ENCODE assay signal across 20 cellular contexts in the genomic region with DNA sequence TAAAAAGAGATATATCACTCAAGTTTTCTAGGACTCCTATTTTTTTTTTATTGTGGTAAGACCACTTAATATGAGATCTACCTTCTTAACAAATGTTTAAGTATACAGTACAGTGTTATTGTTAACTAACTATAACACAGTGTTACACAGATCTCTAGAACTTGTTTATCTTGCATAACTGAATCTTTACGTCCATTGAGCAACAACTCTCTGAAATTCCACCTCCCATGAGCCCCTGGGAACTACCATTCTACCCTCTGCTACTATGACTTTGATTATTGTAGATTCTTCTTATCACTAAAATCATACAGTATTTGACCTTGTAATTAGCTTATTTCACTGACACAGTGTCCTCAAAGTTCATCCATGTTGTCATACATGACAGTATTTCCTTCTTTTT.
"Had no signal": no experiment of that assay in that cellular context is flagged by ENCODE, and none has a peak within 500 bp of the region (broad histone marks: within the 10 kb centered on the region; RNA-seq: fewer than 3 reads in every experiment).

No MANE protein-coding gene starts in this region.

- H3K36me3 ChIP-seq: brain microvascular endothelial cell, gastroesophageal sphincter, heart left ventricle, left lung had no signal

- H3K4me3 ChIP-seq: gastroesophageal sphincter, heart left ventricle, left lung had no signal

- H3K9me3 Mint-ChIP-seq: activated CD4-positive, alpha-beta memory T cell treated with anti-CD3 and anti-CD28 coated beads, Interleukin-2, amount 10 ng/mL, durations not matched to agents 7 days and 5 days; activated naive CD4-positive, alpha-beta T cell treated with anti-CD3 and anti-CD28 coated beads for 36 hours; activated T-helper 2 cell treated with anti-CD3 and anti-CD28 coated beads, Interferon-gamma antibody, Interleukin-2, Interleukin-4, amounts not matched to agents 10 μg/mL and 5 μg/mL and 100 μg/mL, durations not matched to agents 14 hours and 24 hours and 36 hours; central memory CD8-positive, alpha-beta T cell; T-helper 2 cell treated with Interferon-gamma antibody and Interleukin-4, amounts not matched to agents 5 μg/mL and 100 μg/mL, for 36 hours had no signal

- H3K9me3 ChIP-seq: gastroesophageal sphincter, left lung had no signal

- H3K4me1 Mint-ChIP-seq: activated CD4-positive, alpha-beta memory T cell treated with anti-CD3 and anti-CD28 coated beads, Interleukin-2, amount 10 ng/mL, durations not matched to agents 7 days and 5 days had no signal

- H3K27ac ChIP-seq: brain microvascular endothelial cell, gastroesophageal sphincter, heart left ventricle, left lung had no signal

- H3K4me3 Mint-ChIP-seq: activated CD4-positive, alpha-beta memory T cell treated with anti-CD3 and anti-CD28 coated beads, Interleukin-2, amount 10 ng/mL, durations not matched to agents 7 days and 5 days; activated CD8-positive, alpha-beta memory T cell treated with anti-CD3 and anti-CD28 coated beads, Interleukin-2, amount 10 ng/mL, durations not matched to agents 7 days and 5 days; activated naive CD4-positive, alpha-beta T cell treated with anti-CD3 and anti-CD28 coated beads for 36 hours; activated naive CD8-positive, alpha-beta T cell treated with anti-CD3 and anti-CD28 coated beads, Interleukin-2, amount 50 U/mL, for 24 hours; central memory CD8-positive, alpha-beta T cell; T-helper 2 cell treated with Interferon-gamma antibody and Interleukin-4, amounts not matched to agents 5 μg/mL and 100 μg/mL, for 36 hours had no signal

- H3K27me3 Mint-ChIP-seq: activated CD4-positive, alpha-beta memory T cell treated with anti-CD3 and anti-CD28 coated beads, Interleukin-2, amount 10 ng/mL, durations not matched to agents 7 days and 5 days; activated CD8-positive, alpha-beta memory T cell treated with anti-CD3 and anti-CD28 coated beads, Interleukin-2, amount 10 ng/mL, durations not matched to agents 7 days and 5 days; activated naive CD8-positive, alpha-beta T cell treated with anti-CD3 and anti-CD28 coated beads, Interleukin-2, amount 50 U/mL, for 24 hours; central memory CD8-positive, alpha-beta T cell had no signal

- DNase-seq: activated CD4-positive, alpha-beta memory T cell treated with anti-CD3 and anti-CD28 coated beads, Interleukin-2, amount 10 ng/mL, durations not matched to agents 7 days and 5 days; activated CD4-positive, alpha-beta T cell treated with anti-CD3 and anti-CD28 coated beads for 48 hours; activated CD4-positive, CD25-positive, alpha-beta regulatory T cell; activated CD8-positive, alpha-beta memory T cell treated with anti-CD3 and anti-CD28 coated beads, Interleukin-2, amount 10 ng/mL, durations not matched to agents 7 days and 5 days; activated naive CD4-positive, alpha-beta T cell treated with anti-CD3 and anti-CD28 coated beads for 36 hours; activated naive CD8-positive, alpha-beta T cell treated with anti-CD3 and anti-CD28 coated beads, Interleukin-2, amount 50 U/mL, for 24 hours; aorta; brain microvascular endothelial cell; effector CD4-positive, alpha-beta T cell; heart left ventricle; left lung; mammary epithelial cell; occipital lobe; retina; stimulated activated CD4-positive, alpha-beta T cell treated with anti-CD3 and anti-CD28 coated beads, Interleukin-2, amount 100 ng/mL, for 24 hours; stimulated activated naive CD8-positive, alpha-beta T cell treated with anti-CD3 and anti-CD28 coated beads, Interleukin-15, Interleukin-2, amounts not matched to agents 100 U/mL and 50 U/mL, for 24 hours had no signal

- H3K27ac Mint-ChIP-seq: activated CD4-positive, alpha-beta memory T cell treated with anti-CD3 and anti-CD28 coated beads, Interleukin-2, amount 10 ng/mL, durations not matched to agents 7 days and 5 days; activated CD8-positive, alpha-beta memory T cell treated with anti-CD3 and anti-CD28 coated beads, Interleukin-2, amount 10 ng/mL, durations not matched to agents 7 days and 5 days; activated naive CD4-positive, alpha-beta T cell treated with anti-CD3 and anti-CD28 coated beads for 36 hours; activated naive CD8-positive, alpha-beta T cell treated with anti-CD3 and anti-CD28 coated beads, Interleukin-2, amount 50 U/mL, for 24 hours; activated T-helper 2 cell treated with anti-CD3 and anti-CD28 coated beads, Interferon-gamma antibody, Interleukin-2, Interleukin-4, amounts not matched to agents 10 μg/mL and 5 μg/mL and 100 μg/mL, durations not matched to agents 14 hours and 24 hours and 36 hours; T-helper 2 cell treated with Interferon-gamma antibody and Interleukin-4, amounts not matched to agents 5 μg/mL and 100 μg/mL, for 36 hours had no signal

- H3K27me3 ChIP-seq: brain microvascular endothelial cell, gastroesophageal sphincter, heart left ventricle, left lung had no signal
